18 cellular contexts compared by ENCODE assay signal in genomic region chr17:16384557-16384956, GRCh38. TPM values are rescaled to one million over a fixed set of nuclear protein-coding genes. Genes with fewer than 3 reads are reported as not detected.
DNase-seq lines count a peak whose midpoint lies in the region; ATAC-seq and TF ChIP-seq lines count a peak whose summit lies in the region.
"Had no signal": no experiment of that assay in that cellular context is flagged by ENCODE, and none has a peak within 500 bp of the region (broad histone marks: within the 10 kb centered on the region; RNA-seq: fewer than 3 reads in every experiment).

No MANE protein-coding gene starts in this region.

- H3K4me3 Mint-ChIP-seq in activated naive CD4-positive, alpha-beta T cell treated with anti-CD3 and anti-CD28 coated beads, Interleukin-2, amount 50 U/mL, for 24 hours, result peak overlapping the region; percentile 34
- peak overlapping the region in 1 of 3 donors; percentile 36 for H3K4me3 Mint-ChIP-seq in T-cell
- H3K4me3 Mint-ChIP-seq in mesothelial cell of epicardium, result no peak overlapping the region
- H3K4me3 Mint-ChIP-seq: endodermal cell had no signal

- peaks cover 50% of the 10 kb centered on the region for H3K4me1 Mint-ChIP-seq in activated naive CD4-positive, alpha-beta T cell treated with anti-CD3 and anti-CD28 coated beads, Interleukin-2, amount 50 U/mL, for 24 hours
- H3K4me1 Mint-ChIP-seq in T-cell, result peaks cover 45 to 55% (median 54%) of the 10 kb centered on the region in 3 donors
- peaks cover 41% of the 10 kb centered on the region for H3K4me1 Mint-ChIP-seq in mesothelial cell of epicardium

- H3K27me3 ChIP-seq in vagina, result no peaks in the 10 kb centered on the region

- H3K9me3 Mint-ChIP-seq in activated naive CD4-positive, alpha-beta T cell treated with anti-CD3 and anti-CD28 coated beads, Interleukin-2, amount 50 U/mL, for 24 hours, result no peaks in the 10 kb centered on the region
- H3K9me3 Mint-ChIP-seq in T-cell (peaks cover 0 to 1% (median 0%) of the 10 kb centered on the region in 3 donors), mesothelial cell of epicardium (no peaks in the 10 kb centered on the region)
- H3K9me3 Mint-ChIP-seq: central memory CD8-positive, alpha-beta T cell; endodermal cell; stimulated activated effector memory CD8-positive, alpha-beta T cell treated with anti-CD3 and anti-CD28 coated beads, Interleukin-12 subunit alpha, Interleukin-12 subunit beta, amount 100 ng/mL, for 72 hours had no signal

- no peak for ATAC-seq in T-cell (replicated peaks in 1 of 4)
- ATAC-seq: activated CD4-positive, CD25-positive, alpha-beta regulatory T cell treated with anti-CD3 and anti-CD28 coated beads, Interleukin-2, amount 50 U/mL, for 24 hours; left colon; stimulated activated effector memory CD8-positive, alpha-beta T cell treated with anti-CD3 and anti-CD28 coated beads, Interleukin-12 subunit alpha, Interleukin-12 subunit beta, amount 100 ng/mL, for 72 hours; T-helper 17 cell had no signal

- H3K4me3 ChIP-seq in vagina, result no peak overlapping the region
- H3K4me3 ChIP-seq: prostate gland had no signal

- H3K9me3 ChIP-seq in vagina, result no peaks in the 10 kb centered on the region
- H3K9me3 ChIP-seq: prostate gland had no signal

- TF ChIP-seq CTCF in mesothelial cell of epicardium (IDR thresholded peaks at IDR 0.05; ENCODE audit: unreplicated experiment), result no peak
- no peak for TF ChIP-seq CTCF in vagina (IDR thresholded peaks at IDR 0.05)

- no peak for TF ChIP-seq POLR2A in vagina (IDR thresholded peaks at IDR 0.05)

- DNase-seq in activated naive CD4-positive, alpha-beta T cell treated with Interleukin-2 at 50 U/mL for 16 hours, result no peak
- DNase-seq in T-cell, result no peak
- DNase-seq in mesothelial cell of epicardium (ENCODE audit: low spot score in 2 of 2, unreplicated experiment in 2 of 2), result no peak
- no peak for DNase-seq in vagina (ENCODE audit: extremely low spot score in 2 of 2)
- no peak for DNase-seq in NAMALWA (ENCODE audit: low spot score)
- DNase-seq in effector CD8-positive, alpha-beta T cell (lab: John Stamatoyannopoulos, UW), result no peak
- no peak for DNase-seq in AG08395 (ENCODE audit: low spot score)
- DNase-seq: activated CD8-positive, alpha-beta memory T cell treated with anti-CD3 and anti-CD28 coated beads, Interleukin-2, amount 50 U/mL, for 48 hours; endodermal cell; GDM1; H7; left colon; T-helper 17 cell had no signal

- H3K27me3 Mint-ChIP-seq in activated naive CD4-positive, alpha-beta T cell treated with anti-CD3 and anti-CD28 coated beads, Interleukin-2, amount 50 U/mL, for 24 hours, result peaks cover 2% of the 10 kb centered on the region
- no peaks in the 10 kb centered on the region for H3K27me3 Mint-ChIP-seq in T-cell
- no peaks in the 10 kb centered on the region for H3K27me3 Mint-ChIP-seq in mesothelial cell of epicardium (ENCODE audit: low read depth)
- H3K27me3 Mint-ChIP-seq: central memory CD8-positive, alpha-beta T cell; T-helper 17 cell had no signal

- peaks cover 27% of the 10 kb centered on the region for H3K36me3 Mint-ChIP-seq in activated naive CD4-positive, alpha-beta T cell treated with anti-CD3 and anti-CD28 coated beads, Interleukin-2, amount 50 U/mL, for 24 hours
- H3K36me3 Mint-ChIP-seq in T-cell (peaks cover 27% of the 10 kb centered on the region), mesothelial cell of epicardium (peaks cover 26% of the 10 kb centered on the region)

- H3K27ac ChIP-seq in vagina, result peak overlapping the region; percentile 100
- H3K27ac ChIP-seq: prostate gland had no signal

- H3K4me1 ChIP-seq in vagina, result peaks cover 40% of the 10 kb centered on the region

- POLR2A ChIA-PET in T-cell (lab: Charles Lee), result no interaction called here

- H3K27ac Mint-ChIP-seq in activated naive CD4-positive, alpha-beta T cell treated with anti-CD3 and anti-CD28 coated beads, Interleukin-2, amount 50 U/mL, for 24 hours, result peak overlapping the region; percentile 31
- H3K27ac Mint-ChIP-seq in T-cell, result peak overlapping the region; percentile 8 to 70
- H3K27ac Mint-ChIP-seq in mesothelial cell of epicardium, result peak overlapping the region; percentile 56
- H3K27ac Mint-ChIP-seq: endodermal cell had no signal

- H3K36me3 ChIP-seq in vagina, result peaks cover 0 to 18% of the 10 kb centered on the region in 2 donors
- H3K36me3 ChIP-seq: prostate gland had no signal

- CTCF ChIA-PET in T-cell (lab: Charles Lee), result interaction anchor here (0.7 to 0.8 kb wide), 3 partner anchors 22 to 35 kb away, joined by 3 to 4 read pairs (median 3); partner anchors contain the start of gene CENPV (in 1 of the 2)

- intact Hi-C loops in vagina (cut with DNase I), result no loop called here

RNA-seq across cellular contexts. Expression of gene UBB, which starts 3.7 kb away (rescaled TPM):
- 100 to 1,000 TPM; 669 to 892 (median 718) TPM for total RNA-seq in T-cell
- 1,270 to 1,309 TPM (median 1,304 TPM) in 3 replicates for total RNA-seq in mesothelial cell of epicardium
- total RNA-seq in vagina, result 625 TPM

RNA-seq across cellular contexts. Expression of gene TRPV2, which starts 30.8 kb away (rescaled TPM):
- total RNA-seq in T-cell (100 to 1,000 TPM in 4 of 5 donors, 10 to 100 TPM in 1; 91.3 to 127 (median 122) TPM), mesothelial cell of epicardium (1.9 to 4.5 TPM (median 2.1 TPM) in 3 replicates), vagina (22.3 TPM)

RNA-seq across cellular contexts. Expression of gene CENPV, which starts 31.3 kb away (rescaled TPM):
- total RNA-seq in T-cell (10 to 100 TPM; 12.7 to 20.0 (median 17.8) TPM), mesothelial cell of epicardium (98.7 to 107 TPM (median 102 TPM) in 3 replicates), vagina (4.2 TPM)
